ENCODE assay signal across 8 cellular contexts in genomic region chr17:51118330-51119195, GRCh38. TPM values are rescaled to one million over a fixed set of nuclear protein-coding genes. Genes with fewer than 3 reads are reported as not detected.
A peak's percentile ranks its signal among the peaks of the same experiment; 100 is the strongest.
DNase-seq lines count a peak whose midpoint lies in the region; ATAC-seq lines count a peak whose summit lies in the region.

No MANE protein-coding gene starts in this region.

- H3K9me3 Mint-ChIP-seq in activated naive CD4-positive, alpha-beta T cell treated with anti-CD3 and anti-CD28 coated beads, Interleukin-2, amount 10 ng/mL, durations not matched to agents 7 days and 5 days: no peaks in the 10 kb centered on the region
- H3K9me3 Mint-ChIP-seq in effector memory CD8-positive, alpha-beta T cell: no peaks in the 10 kb centered on the region

- no peak overlapping the region for H2AFZ ChIP-seq in neuron (ENCODE audit: low read depth, low read length)

- no peak overlapping the region for H3K27ac Mint-ChIP-seq in activated naive CD4-positive, alpha-beta T cell treated with anti-CD3 and anti-CD28 coated beads, Interleukin-2, amount 10 ng/mL, durations not matched to agents 7 days and 5 days
- H3K27ac Mint-ChIP-seq in effector memory CD8-positive, alpha-beta T cell: peak overlapping the region; percentile 97 to 98

- CTCF ChIA-PET in activated naive CD4-positive, alpha-beta T cell treated with anti-CD3 and anti-CD28 coated beads, Interleukin-2, amount 10 ng/mL, durations not matched to agents 7 days and 5 days (lab: Charles Lee): interaction anchor here (1.1 kb wide), 1 partner anchor 35 kb away, joined by 6 read pairs; the partner anchor contains the start of gene NME1

- no peaks in the 10 kb centered on the region for H3K9me3 ChIP-seq in neuron (ENCODE audit: low read length)

- peaks cover 22% of the 10 kb centered on the region for H3K4me1 ChIP-seq in neuron (ENCODE audit: insufficient read depth, low read length)

- H3K27me3 Mint-ChIP-seq in activated naive CD4-positive, alpha-beta T cell treated with anti-CD3 and anti-CD28 coated beads, Interleukin-2, amount 10 ng/mL, durations not matched to agents 7 days and 5 days: no peaks in the 10 kb centered on the region
- no peaks in the 10 kb centered on the region for H3K27me3 Mint-ChIP-seq in effector memory CD8-positive, alpha-beta T cell

- H3K4me3 ChIP-seq in neuron (ENCODE audit: low read length): peak overlapping the region; percentile 87

- no peak for DNase-seq in activated naive CD4-positive, alpha-beta T cell treated with anti-CD3 and anti-CD28 coated beads, Interleukin-2, amount 10 ng/mL, durations not matched to agents 7 days and 5 days
- no peak for DNase-seq in activated naive CD4-positive, alpha-beta T cell (lab: John Stamatoyannopoulos, UW)
- DNase-seq in NCI-H748 (lab: John Stamatoyannopoulos, UW; ENCODE audit: unreplicated experiment): peak; percentile 98
- no peak for DNase-seq in effector memory CD8-positive, alpha-beta T cell
- DNase-seq in effector CD8-positive, alpha-beta T cell (lab: John Stamatoyannopoulos, UW): no peak
- no peak for DNase-seq in SK-N-DZ (ENCODE audit: low spot score)

- ATAC-seq in effector memory CD8-positive, alpha-beta T cell (replicated peaks): no peak
- ATAC-seq in GM19397 (IDR thresholded peaks at IDR 0.05; ENCODE audit: unreplicated experiment): no peak

- no peaks in the 10 kb centered on the region for H3K27me3 ChIP-seq in neuron (ENCODE audit: insufficient read depth, low read length)

- no peaks in the 10 kb centered on the region for H3K36me3 ChIP-seq in neuron (ENCODE audit: insufficient read depth, low read length)

- H3K4me3 Mint-ChIP-seq in activated naive CD4-positive, alpha-beta T cell treated with anti-CD3 and anti-CD28 coated beads, Interleukin-2, amount 10 ng/mL, durations not matched to agents 7 days and 5 days: peak overlapping the region; percentile 85
- peak overlapping the region; percentile 91 to 96 for H3K4me3 Mint-ChIP-seq in effector memory CD8-positive, alpha-beta T cell

- peaks cover 63% of the 10 kb centered on the region for H3K4me1 Mint-ChIP-seq in activated naive CD4-positive, alpha-beta T cell treated with anti-CD3 and anti-CD28 coated beads, Interleukin-2, amount 10 ng/mL, durations not matched to agents 7 days and 5 days
- H3K4me1 Mint-ChIP-seq in effector memory CD8-positive, alpha-beta T cell (ENCODE audit: low read depth in 2 of 2): peaks cover 34 to 60% of the 10 kb centered on the region in 2 donors

- peaks cover 5% of the 10 kb centered on the region for H3K36me3 Mint-ChIP-seq in activated naive CD4-positive, alpha-beta T cell treated with anti-CD3 and anti-CD28 coated beads, Interleukin-2, amount 10 ng/mL, durations not matched to agents 7 days and 5 days
- H3K36me3 Mint-ChIP-seq in effector memory CD8-positive, alpha-beta T cell (ENCODE audit: insufficient read depth): peaks cover 21% of the 10 kb centered on the region

RNA-seq across cellular contexts. Expression of gene SPAG9, which starts 2.1 kb away (rescaled TPM):
- polyA plus RNA-seq in SK-N-DZ (2014; cell fraction: cytosol; rRNA removed): 45.7 and 66.7 TPM in 2 replicates
- polyA plus RNA-seq in SK-N-DZ (2014; cell fraction: nucleus; rRNA removed): 153 and 163 TPM in 2 replicates

RNA-seq across cellular contexts. Expression of gene NME1, which starts 34.8 kb away (rescaled TPM):
- 1,252 and 1,346 TPM in 2 replicates for polyA plus RNA-seq in SK-N-DZ (2014; cell fraction: cytosol; rRNA removed)
- polyA plus RNA-seq in SK-N-DZ (2014; cell fraction: nucleus; rRNA removed): 456 and 674 TPM in 2 replicates

RNA-seq across cellular contexts. Expression of gene NME2, which starts 47.6 kb away (rescaled TPM):
- polyA plus RNA-seq in SK-N-DZ (2014; cell fraction: cytosol; rRNA removed): 1,359 and 1,419 TPM in 2 replicates
- polyA plus RNA-seq in SK-N-DZ (2014; cell fraction: nucleus; rRNA removed): 799 and 1,017 TPM in 2 replicates
